Comparison of ENCODE assay signal across 8 cellular contexts in the genomic region with DNA sequence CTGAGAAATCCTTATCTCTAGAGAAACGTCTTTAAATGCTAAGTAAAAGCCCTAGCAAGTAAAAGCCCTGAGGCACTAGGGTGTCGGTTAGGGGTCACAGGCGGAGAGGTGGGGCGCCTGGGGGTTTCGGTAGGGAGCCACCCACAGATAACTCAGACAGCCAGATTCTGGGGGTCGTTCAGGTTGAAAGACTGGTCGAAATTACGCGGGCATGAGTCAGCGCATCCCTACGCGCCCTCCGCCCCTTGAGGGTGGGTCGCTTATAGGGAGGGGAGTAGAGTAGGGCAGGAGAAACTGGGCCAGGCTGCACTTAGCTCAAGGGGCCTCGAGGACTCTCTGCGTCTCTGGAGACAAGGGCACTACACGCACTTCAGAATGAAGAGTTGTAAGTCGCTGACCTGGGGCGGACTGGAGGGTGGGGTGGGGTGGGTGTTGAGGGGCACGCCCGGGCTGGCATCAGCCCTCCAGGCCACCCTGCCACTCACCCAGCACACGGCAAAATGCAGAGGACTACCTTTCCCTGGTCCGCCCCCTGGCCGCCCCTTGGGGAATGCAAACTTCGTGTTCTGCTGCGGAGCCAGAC. TPM values are rescaled to one million over a fixed set of nuclear protein-coding genes. Genes with fewer than 3 reads are reported as not detected.
DNase-seq lines count a peak whose midpoint lies in the region; ATAC-seq, FAIRE-seq and TF ChIP-seq lines count a peak whose summit lies in the region.

No MANE protein-coding gene starts in this region.

- H3K27ac Mint-ChIP-seq in activated T-helper 17 cell treated with anti-CD3 and anti-CD28 coated beads, Interleukin-2, amount 50 U/mL, for 72 hours, result peak overlapping the region; percentile 36

- peaks cover 33% of the 10 kb centered on the region for H3K4me1 Mint-ChIP-seq in activated T-helper 17 cell treated with anti-CD3 and anti-CD28 coated beads, Interleukin-2, amount 50 U/mL, for 72 hours

- no peak for ATAC-seq in activated T-helper 17 cell treated with anti-CD3 and anti-CD28 coated beads, Interleukin-2, amount 50 U/mL, for 72 hours (replicated peaks)
- ATAC-seq in heart right ventricle, result peak; percentile 27 to 58 (median 50)
- no peak for ATAC-seq in GM21381 (IDR thresholded peaks at IDR 0.05; ENCODE audit: unreplicated experiment)

- peak overlapping the region; percentile 96 for H3K4me2 ChIP-seq in BLaER1

- H3K9me3 ChIP-seq in BLaER1 (peaks cover 7% of the 10 kb centered on the region), heart right ventricle (no peaks in the 10 kb centered on the region)

- H3K27me3 ChIP-seq in BLaER1 (peaks cover 5% of the 10 kb centered on the region; the same call in 1 of the 2 replicates), heart right ventricle (peaks cover 0 to 62% (median 8%) of the 10 kb centered on the region in 7 donors)

- H3K9ac ChIP-seq in BLaER1, result peak overlapping the region; percentile 81

- peaks cover 29% of the 10 kb centered on the region for H3K36me3 ChIP-seq in BLaER1
- peaks cover 0 to 36% (median 16%) of the 10 kb centered on the region in 9 donors for H3K36me3 ChIP-seq in heart right ventricle

- H4K20me1 ChIP-seq in BLaER1, result 0 out of 2 replicates have a peak, but pooled peaks cover 11% of the 10 kb centered on the region

- H3K4me3 Mint-ChIP-seq in activated T-helper 17 cell treated with anti-CD3 and anti-CD28 coated beads, Interleukin-2, amount 50 U/mL, for 72 hours, result peak overlapping the region; percentile 90

- H3K36me3 Mint-ChIP-seq in activated T-helper 17 cell treated with anti-CD3 and anti-CD28 coated beads, Interleukin-2, amount 50 U/mL, for 72 hours (ENCODE audit: low read depth), result peaks cover 12% of the 10 kb centered on the region

- TF ChIP-seq CTCF in heart right ventricle (IDR thresholded peaks at IDR 0.05), result peak in 5 of 9 donors; percentile 15 to 42 (median 30)

- peak overlapping the region; percentile 89 for H3K4me3 ChIP-seq in BLaER1
- peak overlapping the region; percentile 58 to 91 (median 80) for H3K4me3 ChIP-seq in heart right ventricle

- H3K27ac ChIP-seq in BLaER1 (peak overlapping the region; percentile 78), heart right ventricle (peak overlapping the region; percentile 60 to 96 (median 91))

- H3K4me1 ChIP-seq in BLaER1 (peaks cover 31% of the 10 kb centered on the region), heart right ventricle (peaks cover 6 to 48% (median 30%) of the 10 kb centered on the region in 9 donors)

- peaks cover 23% of the 10 kb centered on the region for H3K27me3 Mint-ChIP-seq in activated T-helper 17 cell treated with anti-CD3 and anti-CD28 coated beads, Interleukin-2, amount 50 U/mL, for 72 hours

- H3K9me3 Mint-ChIP-seq in activated T-helper 17 cell treated with anti-CD3 and anti-CD28 coated beads, Interleukin-2, amount 50 U/mL, for 72 hours, result no peaks in the 10 kb centered on the region

- FAIRE-seq in HTR-8/SVneo (lab: Jason Lieb, UNC), result peak; percentile 13

- intact Hi-C loops in heart right ventricle (cut with DNase I), result loop anchor here in 3 of 10 donors (1.0 to 5.0 kb wide), 2 partner anchors 23 to 36 kb away; partner anchors contain the start of gene FKBPL (in 1 of the 3)

- peak; percentile 62 for DNase-seq in HTR-8/SVneo (ENCODE audit: insufficient read length, low spot score)
- peak; percentile 42 to 43 for DNase-seq in heart right ventricle
- DNase-seq in renal cortical epithelial cell (ENCODE audit: low read depth), result peak; percentile 21
- no peak for DNase-seq in medulla oblongata (ENCODE audit: extremely low spot score)
- no peak for DNase-seq in activated CD4-positive, CD25-positive, alpha-beta regulatory T cell treated with anti-CD3 and anti-CD28 coated beads, Interleukin-2, amount 50 U/mL, for 72 hours

- 14 to 15% methylated on average over 26 of the region's 26 CpGs for WGBS in heart right ventricle, 2 donors

RNA-seq across cellular contexts. Expression of gene PPT2, which starts 0.6 kb away (rescaled TPM):
- 10 to 100 TPM; 10.5 to 18.0 TPM for total RNA-seq in activated T-helper 17 cell treated with anti-CD3 and anti-CD28 coated beads, Interleukin-2, amount 50 U/mL, for 72 hours
- total RNA-seq in heart right ventricle (10 to 100 TPM; 18.0 to 31.8 (median 23.7) TPM), renal cortical epithelial cell (10.4 and 48.7 TPM in 2 replicates)
- 10 to 100 TPM; 16.8 to 17.6 TPM for polyA plus RNA-seq in heart right ventricle

RNA-seq across cellular contexts. Expression of gene PRRT1, which starts 1.6 kb away (rescaled TPM):
- under 1 TPM; 0.17 to 0.29 TPM for total RNA-seq in activated T-helper 17 cell treated with anti-CD3 and anti-CD28 coated beads, Interleukin-2, amount 50 U/mL, for 72 hours
- 1 to 10 TPM in 3 of 10 donors, under 1 TPM in 7; 0.17 to 1.4 (median 0.49) TPM for total RNA-seq in heart right ventricle
- polyA plus RNA-seq in heart right ventricle, result 1 to 10 TPM; 1.1 to 2.9 TPM
- not detected in 2 replicates for total RNA-seq in renal cortical epithelial cell

RNA-seq across cellular contexts. Expression of gene EGFL8, which starts 11.1 kb away (rescaled TPM):
- 10 to 100 TPM in 1 of 2 donors, 1 to 10 TPM in 1; 6.7 to 10.1 TPM for total RNA-seq in activated T-helper 17 cell treated with anti-CD3 and anti-CD28 coated beads, Interleukin-2, amount 50 U/mL, for 72 hours
- total RNA-seq in heart right ventricle, result 10 to 100 TPM in 1 of 10 donors, 1 to 10 TPM in 9; 6.8 to 11.3 (median 8.4) TPM
- 10 to 100 TPM in 1 of 2 donors, 1 to 10 TPM in 1; 6.7 to 32.8 TPM for polyA plus RNA-seq in heart right ventricle
- 1.3 TPM in 1 of 2 replicates, not detected in the other for total RNA-seq in renal cortical epithelial cell

RNA-seq across cellular contexts. Expression of gene AGPAT1, which starts 22.5 kb away (rescaled TPM):
- 10 to 100 TPM; 26.8 to 37.5 TPM for total RNA-seq in activated T-helper 17 cell treated with anti-CD3 and anti-CD28 coated beads, Interleukin-2, amount 50 U/mL, for 72 hours
- 10 to 100 TPM; 39.0 to 63.1 (median 47.4) TPM for total RNA-seq in heart right ventricle
- 10 to 100 TPM; 50.8 to 56.3 TPM for polyA plus RNA-seq in heart right ventricle
- 9.9 and 30.8 TPM in 2 replicates for total RNA-seq in renal cortical epithelial cell

RNA-seq across cellular contexts. Expression of gene FKBPL, which starts 23.3 kb away (rescaled TPM):
- 1 to 10 TPM; 7.4 to 9.3 TPM for total RNA-seq in activated T-helper 17 cell treated with anti-CD3 and anti-CD28 coated beads, Interleukin-2, amount 50 U/mL, for 72 hours
- total RNA-seq in heart right ventricle, result 1 to 10 TPM in 8 of 10 donors, under 1 TPM in 2; 0.72 to 3.4 (median 2.2) TPM
- polyA plus RNA-seq in heart right ventricle, result 1 to 10 TPM; 3.4 to 7.2 TPM
- 5.6 and 7.6 TPM in 2 replicates for total RNA-seq in renal cortical epithelial cell

Comparison
In these comparisons a context has a peak if more than half of its experiments do, and no peak if none do; other contexts are left out.
1. DNase-seq: peak in HTR-8/SVneo (single experiment), heart right ventricle (2 of 2) and renal cortical epithelial cell (single experiment); none in medulla oblongata (single experiment) and activated CD4-positive, CD25-positive, alpha-beta regulatory T cell treated with anti-CD3 and anti-CD28 coated beads, Interleukin-2, amount 50 U/mL, for 72 hours (single experiment).
2. ATAC-seq: peak in heart right ventricle (8 of 8); none in activated T-helper 17 cell treated with anti-CD3 and anti-CD28 coated beads, Interleukin-2, amount 50 U/mL, for 72 hours (single experiment) and GM21381 (single experiment).